Comparison of ENCODE assay signal across 10 cellular contexts in genomic region chr5:78574157-78574673, GRCh38.
DNase-seq lines count a peak whose midpoint lies in the region; ATAC-seq and TF ChIP-seq lines count a peak whose summit lies in the region.
"Had no signal": no experiment of that assay in that cellular context is flagged by ENCODE, and none has a peak within 500 bp of the region (broad histone marks: within the 10 kb centered on the region; RNA-seq: fewer than 3 reads in every experiment).

No MANE protein-coding gene starts in this region.

- H3K36me3 Mint-ChIP-seq in mesothelial cell of epicardium = no peaks in the 10 kb centered on the region
- H3K36me3 Mint-ChIP-seq in activated T-helper 17 cell treated with anti-CD3 and anti-CD28 coated beads, Interleukin-2, amount 50 U/mL, for 72 hours (ENCODE audit: low read depth) = no peaks in the 10 kb centered on the region
- H3K36me3 Mint-ChIP-seq: activated naive CD4-positive, alpha-beta T cell treated with anti-CD3 and anti-CD28 coated beads, Interleukin-2, amount 50 U/mL, for 24 hours had no signal

- H3K27ac ChIP-seq in RWPE1 = no peak overlapping the region

- H3K4me1 Mint-ChIP-seq in mesothelial cell of epicardium = peaks cover 45% of the 10 kb centered on the region
- no peaks in the 10 kb centered on the region for H3K4me1 Mint-ChIP-seq in activated T-helper 17 cell treated with anti-CD3 and anti-CD28 coated beads, Interleukin-2, amount 50 U/mL, for 72 hours
- H3K4me1 Mint-ChIP-seq: activated naive CD4-positive, alpha-beta T cell treated with anti-CD3 and anti-CD28 coated beads, Interleukin-2, amount 50 U/mL, for 24 hours had no signal

- CTCF ChIA-PET in RWPE1 (lab: Yijun Ruan, JAX) = interaction anchor here (0.7 kb wide), 1 partner anchor 1904 kb away, joined by 3 read pairs; no protein-coding TSS in a partner anchor

- no peak overlapping the region for H3K4me3 ChIP-seq in choroid plexus epithelial cell (ENCODE audit: low read depth, low read length)

- in situ Hi-C loops in Caki2 (cut with HindIII; ENCODE audit: low pct_unique_long_range_greater_than_20kb, low sequenced_read_pairs) = no loop called here

- POLR2A ChIA-PET in RWPE1 (lab: Yijun Ruan, JAX; ENCODE audit: low non-redundant PET) = no interaction called here

- no peaks in the 10 kb centered on the region for H3K9me3 Mint-ChIP-seq in mesothelial cell of epicardium
- H3K9me3 Mint-ChIP-seq in activated T-helper 17 cell treated with anti-CD3 and anti-CD28 coated beads, Interleukin-2, amount 50 U/mL, for 72 hours = no peaks in the 10 kb centered on the region
- H3K9me3 Mint-ChIP-seq: activated naive CD4-positive, alpha-beta T cell treated with anti-CD3 and anti-CD28 coated beads, Interleukin-2, amount 50 U/mL, for 24 hours had no signal

- ATAC-seq in HG02885 (IDR thresholded peaks at IDR 0.05; ENCODE audit: poor library complexity, unreplicated experiment) (peak; percentile 48), GM21381 (IDR thresholded peaks at IDR 0.05; ENCODE audit: unreplicated experiment) (no peak), GM19035 (IDR thresholded peaks at IDR 0.05; ENCODE audit: unreplicated experiment) (no peak)
- ATAC-seq in activated T-helper 17 cell treated with anti-CD3 and anti-CD28 coated beads, Interleukin-2, amount 50 U/mL, for 72 hours (replicated peaks) = no peak

- peak overlapping the region; percentile 7 for H3K27ac Mint-ChIP-seq in mesothelial cell of epicardium
- no peak overlapping the region for H3K27ac Mint-ChIP-seq in activated T-helper 17 cell treated with anti-CD3 and anti-CD28 coated beads, Interleukin-2, amount 50 U/mL, for 72 hours
- H3K27ac Mint-ChIP-seq: activated naive CD4-positive, alpha-beta T cell treated with anti-CD3 and anti-CD28 coated beads, Interleukin-2, amount 50 U/mL, for 24 hours had no signal

- no peak overlapping the region for H3K4me3 Mint-ChIP-seq in mesothelial cell of epicardium
- no peak overlapping the region for H3K4me3 Mint-ChIP-seq in activated T-helper 17 cell treated with anti-CD3 and anti-CD28 coated beads, Interleukin-2, amount 50 U/mL, for 72 hours
- H3K4me3 Mint-ChIP-seq: activated naive CD4-positive, alpha-beta T cell treated with anti-CD3 and anti-CD28 coated beads, Interleukin-2, amount 50 U/mL, for 24 hours had no signal

- DNase-seq in Caki2 (ENCODE audit: low read depth) (peak; percentile 11), choroid plexus epithelial cell (ENCODE audit: low read depth) (peak; percentile 64), mesothelial cell of epicardium (ENCODE audit: low spot score in 2 of 2, unreplicated experiment in 2 of 2) (no peak), RWPE1 (ENCODE audit: low spot score) (no peak)
- DNase-seq: AML-193 had no signal

- TF ChIP-seq CTCF in choroid plexus epithelial cell (conservative IDR thresholded peaks at IDR 0.05; ENCODE audit: low read depth, low read length) (no peak), mesothelial cell of epicardium (IDR thresholded peaks at IDR 0.05; ENCODE audit: unreplicated experiment) (no peak), RWPE1 (conservative IDR thresholded peaks at IDR 0.05; ENCODE audit: low read depth) (no peak)

- H3K27me3 Mint-ChIP-seq in mesothelial cell of epicardium (ENCODE audit: low read depth) = no peaks in the 10 kb centered on the region
- H3K27me3 Mint-ChIP-seq in activated T-helper 17 cell treated with anti-CD3 and anti-CD28 coated beads, Interleukin-2, amount 50 U/mL, for 72 hours = peaks cover 11% of the 10 kb centered on the region
- H3K27me3 Mint-ChIP-seq: activated naive CD4-positive, alpha-beta T cell treated with anti-CD3 and anti-CD28 coated beads, Interleukin-2, amount 50 U/mL, for 24 hours had no signal

Comparison
In these comparisons a context has a peak if more than half of its experiments do, and no peak if none do; other contexts are left out.
1. DNase-seq: peak in Caki2 (single experiment) and choroid plexus epithelial cell (single experiment); none in mesothelial cell of epicardium (0 of 2) and RWPE1 (single experiment).